In the genomic region with DNA sequence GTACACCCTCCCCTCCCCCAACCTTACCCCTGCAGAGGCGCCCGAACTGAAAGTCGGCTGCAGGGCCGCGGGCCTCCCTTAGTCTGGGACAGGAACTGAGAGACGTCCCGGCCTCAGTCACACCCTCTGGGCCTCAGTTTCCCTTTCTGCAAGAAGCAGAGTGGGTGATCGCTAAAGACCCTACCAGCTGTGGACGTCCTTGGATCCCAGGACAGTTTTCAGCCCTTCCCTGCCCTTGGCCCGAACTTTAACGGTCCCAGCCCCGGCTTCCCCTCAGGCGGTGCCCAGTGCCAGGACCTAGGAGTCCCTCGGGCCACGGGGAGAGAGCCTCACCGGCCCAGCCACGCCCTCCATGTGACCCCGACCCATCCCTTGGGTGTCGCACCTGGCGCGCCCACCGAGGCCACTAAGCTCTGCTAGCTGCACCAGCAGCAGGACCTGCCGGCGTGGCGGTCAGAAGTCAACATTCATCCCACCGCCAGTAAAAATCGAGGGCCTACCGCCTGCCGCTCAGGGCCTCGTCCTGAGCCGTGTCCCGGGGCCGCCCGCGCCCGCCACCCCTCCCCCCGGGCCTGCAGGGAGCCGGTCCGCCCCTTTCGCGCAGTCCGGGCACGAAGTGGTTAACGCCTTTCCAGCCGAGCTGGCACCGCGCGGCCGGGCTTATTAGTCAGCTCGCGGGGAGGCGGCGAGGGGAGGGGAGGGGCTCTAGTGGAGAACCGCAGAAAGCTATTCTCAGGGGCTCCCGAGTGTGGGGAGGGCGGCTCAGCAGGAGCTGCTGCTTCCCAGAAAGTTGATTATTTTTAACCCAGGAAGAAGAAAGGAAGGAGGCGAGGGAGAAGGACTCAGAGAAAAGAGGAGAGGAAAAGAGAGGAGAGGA, we compare ENCODE assay signal across 8 cellular contexts.
DNase-seq lines count a peak whose midpoint lies in the region; ATAC-seq, FAIRE-seq and TF ChIP-seq lines count a peak whose summit lies in the region.

No MANE protein-coding gene starts in this region.

- POLR2A ChIA-PET in endothelial cell of umbilical vein (lab: Charles Lee): interaction anchor here (0.6 to 2.2 kb wide), 13 partner anchors 10 to 356 kb away, joined by 3 to 24 read pairs (median 4); partner anchors contain the start of gene IER5L

- no TSS peak for BruUV-seq in endothelial cell of umbilical vein (replicated peaks; lab: Mats Ljungman, UMichigan)

- intact Hi-C loops in endothelial cell of umbilical vein (cut with micrococcal nuclease): loop anchor here (1.0 to 2.0 kb wide), 7 partner anchors 13 to 353 kb away; no protein-coding TSS in a partner anchor

- H3K27ac ChIP-seq in endothelial cell of umbilical vein (ENCODE audit: insufficient read depth, low read depth, low read length): peak overlapping the region; percentile 72

- DNase-seq in AG08396 (ENCODE audit: low spot score) (peak; percentile 92), HFFc6 (peak; percentile 85), NT2/D1 (ENCODE audit: low read depth, low spot score) (peak; percentile 93), activated T-cell treated with anti-CD3 and anti-CD28 coated beads for 4 hours (peak; percentile 84), endothelial cell of umbilical vein (ENCODE audit: low read depth, low spot score) (peak; percentile 92), mesothelial cell of epicardium (ENCODE audit: low spot score in 2 of 2, unreplicated experiment in 2 of 2) (peak; percentile 91 to 92)
- peak; percentile 55 for DNase-seq in stimulated activated CD8-positive, alpha-beta memory T cell treated with anti-CD3 and anti-CD28 coated beads, Interleukin-12 subunit alpha, Interleukin-12 subunit beta, amount 100 ng/mL, for 24 hours (ENCODE audit: extremely low read depth)

- H3K4me3 Mint-ChIP-seq in HFFc6 (peak overlapping the region; percentile 91), mesothelial cell of epicardium (peak overlapping the region; percentile 81)

- peak; percentile 91 for FAIRE-seq in endothelial cell of umbilical vein (lab: Jason Lieb, UNC)

- CTCF ChIA-PET in endothelial cell of umbilical vein (lab: Charles Lee): interaction anchor here (0.7 to 4.1 kb wide), 20 partner anchors 10 to 365 kb away, joined by 3 to 24 read pairs (median 5); partner anchors contain the start of gene IER5L

- H3K36me3 ChIP-seq in NT2/D1 (ENCODE audit: insufficient read depth, insufficient read length, low read length): peaks cover 16% of the 10 kb centered on the region
- H3K36me3 ChIP-seq in endothelial cell of umbilical vein (ENCODE audit: control insufficient read depth in 2 of 2, extremely low read depth in 1 of 2, insufficient read depth in 2 of 2, low read length in 2 of 2): peaks cover 0 to 2% of the 10 kb centered on the region in 2 experiments

- H3K79me2 ChIP-seq in endothelial cell of umbilical vein (ENCODE audit: control insufficient read depth, insufficient read depth, low read length): no peaks in the 10 kb centered on the region

- TF ChIP-seq POLR2A in endothelial cell of umbilical vein (IDR thresholded peaks at IDR 0.05; ENCODE audit: low read depth, low read length): no peak

- H3K27me3 ChIP-seq in NT2/D1 (ENCODE audit: insufficient read depth, insufficient read length): no peaks in the 10 kb centered on the region
- no peaks in the 10 kb centered on the region for H3K27me3 ChIP-seq in endothelial cell of umbilical vein (ENCODE audit: control insufficient read depth in 2 of 2, insufficient read depth in 2 of 2, low read length in 2 of 2)

- no peak for ATAC-seq in GM18519 (IDR thresholded peaks at IDR 0.05; ENCODE audit: low FRiP score, unreplicated experiment)

- H3K27ac Mint-ChIP-seq in HFFc6 (peak overlapping the region; percentile 97), mesothelial cell of epicardium (peak overlapping the region; percentile 99)

- 0 out of 2 replicates have a peak, but pooled peaks cover 9% of the 10 kb centered on the region for H3K36me3 Mint-ChIP-seq in HFFc6 (ENCODE audit: low read depth)
- peaks cover 1% of the 10 kb centered on the region for H3K36me3 Mint-ChIP-seq in mesothelial cell of epicardium

- peaks cover 2% of the 10 kb centered on the region for H3K27me3 Mint-ChIP-seq in HFFc6 (ENCODE audit: insufficient read depth)
- H3K27me3 Mint-ChIP-seq in mesothelial cell of epicardium (ENCODE audit: low read depth): no peaks in the 10 kb centered on the region

- H3K4me1 ChIP-seq in NT2/D1 (ENCODE audit: insufficient read depth, insufficient read length) (peaks cover 50% of the 10 kb centered on the region), endothelial cell of umbilical vein (ENCODE audit: control insufficient read depth, extremely low read depth, insufficient read depth, low read length) (peaks cover 24% of the 10 kb centered on the region)

- H3K9ac ChIP-seq in NT2/D1 (ENCODE audit: insufficient read length, low read depth) (peak overlapping the region; percentile 91), endothelial cell of umbilical vein (replicated peaks; ENCODE audit: extremely low read depth, insufficient read depth, low read length) (peak overlapping the region; percentile 82)

- H4K20me1 ChIP-seq in endothelial cell of umbilical vein (replicated peaks; ENCODE audit: control insufficient read depth, extremely low read depth, insufficient read depth, low read length): no peaks in the 10 kb centered on the region

- TF ChIP-seq CTCF in HFFc6 (IDR thresholded peaks at IDR 0.05): no peak
- TF ChIP-seq CTCF in endothelial cell of umbilical vein (IDR thresholded peaks at IDR 0.05; ENCODE audit: extremely low read depth in 1 of 2, insufficient read depth in 1 of 2, low read depth in 1 of 2, low read length in 2 of 2): no peak
- no peak for TF ChIP-seq CTCF in mesothelial cell of epicardium (IDR thresholded peaks at IDR 0.05; ENCODE audit: unreplicated experiment)

- dilution Hi-C loops in endothelial cell of umbilical vein (cut with MboI; ENCODE audit: extremely low pct_ligation_motif_present, low sequenced_read_pairs): no loop called here

- H3K4me1 Mint-ChIP-seq in HFFc6 (ENCODE audit: low read depth) (peaks cover 85% of the 10 kb centered on the region), mesothelial cell of epicardium (peaks cover 75% of the 10 kb centered on the region)

- H3K4me3 ChIP-seq in NT2/D1 (ENCODE audit: insufficient read length, low read depth): peak overlapping the region; percentile 73
- peak overlapping the region; percentile 26 to 55 (median 40) for H3K4me3 ChIP-seq in endothelial cell of umbilical vein (replicated peaks in 1 of 3; ENCODE audit: insufficient read depth in 1 of 3, low read depth in 1 of 3, low read length in 3 of 3)

- peak overlapping the region; percentile 47 for H3K4me2 ChIP-seq in endothelial cell of umbilical vein (ENCODE audit: insufficient read depth, low read length)

- H3K9me3 ChIP-seq in NT2/D1 (ENCODE audit: insufficient read depth, low read length) (no peaks in the 10 kb centered on the region), endothelial cell of umbilical vein (replicated peaks; ENCODE audit: control insufficient read depth, insufficient read depth, low read length) (no peaks in the 10 kb centered on the region)

- peak overlapping the region; percentile 72 for H2AFZ ChIP-seq in endothelial cell of umbilical vein (ENCODE audit: low read depth, low read length)

- no peaks in the 10 kb centered on the region for H3K9me1 ChIP-seq in endothelial cell of umbilical vein (replicated peaks; ENCODE audit: control insufficient read depth, extremely low read depth, insufficient read depth, low read length)

- no peaks in the 10 kb centered on the region for H3K9me3 Mint-ChIP-seq in HFFc6
- no peaks in the 10 kb centered on the region for H3K9me3 Mint-ChIP-seq in mesothelial cell of epicardium

TF ChIP-seq in endothelial cell of umbilical vein, 7 proteins besides CTCF, POLR2A, EP300 and RAD21:
- peak; percentile 61 for TF ChIP-seq FOS (IDR thresholded peaks at IDR 0.05; ENCODE audit: borderline replicate concordance, insufficient read depth, low read length)
- TF ChIP-seq EZH2 (IDR thresholded peaks at IDR 0.05; ENCODE audit: borderline replicate concordance, low read depth, low read length, severe bottlenecking): no peak
